ENCODE assay signal across 18 cellular contexts in genomic region chr10:2798340-2798739, GRCh38.
"Had no signal": no experiment of that assay in that cellular context is flagged by ENCODE, and none has a peak within 500 bp of the region (broad histone marks: within the 10 kb centered on the region; RNA-seq: fewer than 3 reads in every experiment).

No MANE protein-coding gene starts in this region.

- ATAC-seq: activated CD4-positive, alpha-beta T cell treated with anti-CD3 and anti-CD28 coated beads for 36 hours; activated CD8-positive, alpha-beta T cell treated with anti-CD3 and anti-CD28 coated beads, Interleukin-2, amount 10 ng/mL, durations not matched to agents 7 days and 5 days had no signal

- H3K27me3 ChIP-seq: cardiac muscle cell, suprapubic skin, upper lobe of left lung had no signal

- H3K27ac Mint-ChIP-seq: activated CD4-positive, alpha-beta T cell treated with anti-CD3 and anti-CD28 coated beads for 36 hours; activated CD8-positive, alpha-beta T cell treated with anti-CD3 and anti-CD28 coated beads, Interleukin-2, amount 10 ng/mL, durations not matched to agents 7 days and 5 days; activated naive CD4-positive, alpha-beta T cell treated with anti-CD3 and anti-CD28 coated beads for 36 hours; activated T-helper 1 cell treated with anti-CD3 and anti-CD28 coated beads, Interleukin-12 subunit alpha, Interleukin-12 subunit beta, Interleukin-2, Interleukin-4 antibody, amounts not matched to agents 30 ng/mL and 10 ng/mL and 1 ng/mL, durations not matched to agents 14 hours and 24 hours and 36 hours; nephron had no signal

- H3K4me3 ChIP-seq: cardiac muscle cell, esophagus squamous epithelium, left ventricle myocardium inferior, suprapubic skin, upper lobe of left lung had no signal

- DNase-seq: activated CD4-positive, alpha-beta T cell treated with anti-CD3 and anti-CD28 coated beads for 36 hours; activated CD8-positive, alpha-beta memory T cell treated with anti-CD3 and anti-CD28 coated beads, Interleukin-2, amount 50 U/mL, for 48 hours; activated CD8-positive, alpha-beta T cell treated with anti-CD3 and anti-CD28 coated beads, Interleukin-2, amount 10 ng/mL, durations not matched to agents 7 days and 5 days; activated naive CD4-positive, alpha-beta T cell treated with anti-CD3 and anti-CD28 coated beads for 36 hours; esophagus squamous epithelium; foreskin fibroblast; head of caudate nucleus; kidney; left ventricle myocardium inferior; mesenchymal stem cell; stimulated activated CD4-positive, alpha-beta T cell treated with anti-CD3 and anti-CD28 coated beads, Interleukin-12 subunit alpha, Interleukin-12 subunit beta, amount 100 ng/mL, for 4 hours; stimulated activated naive CD4-positive, alpha-beta T cell; T-helper 9 cell; upper lobe of left lung had no signal

- H3K4me3 Mint-ChIP-seq: activated CD4-positive, alpha-beta T cell treated with anti-CD3 and anti-CD28 coated beads for 36 hours; activated CD8-positive, alpha-beta T cell treated with anti-CD3 and anti-CD28 coated beads, Interleukin-2, amount 10 ng/mL, durations not matched to agents 7 days and 5 days; activated naive CD4-positive, alpha-beta T cell treated with anti-CD3 and anti-CD28 coated beads for 36 hours; activated T-helper 1 cell treated with anti-CD3 and anti-CD28 coated beads, Interleukin-12 subunit alpha, Interleukin-12 subunit beta, Interleukin-2, Interleukin-4 antibody, amounts not matched to agents 30 ng/mL and 10 ng/mL and 1 ng/mL, durations not matched to agents 14 hours and 24 hours and 36 hours; nephron had no signal

- H3K9me3 ChIP-seq: esophagus squamous epithelium, suprapubic skin had no signal

- H3K27ac ChIP-seq: cardiac muscle cell, esophagus squamous epithelium, left ventricle myocardium inferior, suprapubic skin, upper lobe of left lung had no signal

- H3K36me3 ChIP-seq: cardiac muscle cell, esophagus squamous epithelium, left ventricle myocardium inferior, suprapubic skin, upper lobe of left lung had no signal

- H3K4me1 ChIP-seq: esophagus squamous epithelium, left ventricle myocardium inferior, suprapubic skin, upper lobe of left lung had no signal

- FAIRE-seq: kidney had no signal

- H3K4me1 Mint-ChIP-seq: activated CD4-positive, alpha-beta T cell treated with anti-CD3 and anti-CD28 coated beads for 36 hours had no signal
